Comparison of ENCODE assay signal across 9 cellular contexts in the genomic region with DNA sequence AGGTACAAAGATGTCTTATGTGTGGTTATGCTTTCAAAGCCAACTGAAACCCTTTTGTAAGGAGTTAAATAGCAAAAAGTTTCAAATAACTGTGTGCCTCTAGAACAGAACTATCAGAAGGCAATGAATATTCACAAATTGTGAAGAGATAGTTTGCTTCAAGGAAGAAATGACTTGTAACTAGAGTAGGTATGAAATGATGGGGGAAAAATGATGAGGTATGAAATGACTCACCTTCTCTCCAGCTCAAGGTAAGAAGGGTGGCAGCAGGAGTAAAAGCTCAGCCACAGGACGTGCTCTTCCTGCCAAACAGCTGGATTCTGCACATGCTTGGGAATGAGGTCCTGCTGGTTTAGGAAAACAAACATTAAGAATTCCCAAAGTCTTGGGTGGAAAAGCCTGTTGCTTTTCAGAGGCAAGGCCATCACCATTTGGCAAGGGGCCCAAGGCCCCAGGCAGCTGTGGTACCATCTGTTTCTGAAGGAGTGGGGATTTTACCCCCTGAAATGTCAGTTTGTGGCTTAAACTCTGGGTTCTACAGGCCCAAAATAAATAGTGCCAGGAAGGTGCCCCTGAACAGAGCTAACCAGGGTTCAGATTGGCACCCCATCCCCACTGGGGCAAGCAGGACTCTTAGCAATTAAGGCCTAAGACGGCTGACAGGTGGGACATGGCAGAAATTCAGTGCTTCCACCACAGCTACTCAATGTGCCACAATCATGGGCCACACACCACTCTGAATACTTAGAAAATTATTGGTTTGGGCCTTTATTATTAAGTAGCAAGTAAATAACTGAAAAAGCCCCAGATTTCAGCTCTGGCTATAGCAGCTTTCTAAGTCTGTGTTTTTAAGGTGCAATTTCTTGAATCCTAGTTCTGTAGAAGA. TPM values are rescaled to one million over a fixed set of nuclear protein-coding genes. Genes with fewer than 3 reads are reported as not detected.
A peak's percentile ranks its signal among the peaks of the same experiment; 100 is the strongest.
DNase-seq lines count a peak whose midpoint lies in the region; ATAC-seq and TF ChIP-seq lines count a peak whose summit lies in the region.
"Had no signal": no experiment of that assay in that cellular context is flagged by ENCODE, and none has a peak within 500 bp of the region (broad histone marks: within the 10 kb centered on the region; RNA-seq: fewer than 3 reads in every experiment).

No MANE protein-coding gene starts in this region.

- H3K36me3 Mint-ChIP-seq in CD14-positive monocyte = peaks cover 59 to 76% of the 10 kb centered on the region in 2 donors

- DNase-seq in stimulated activated CD4-positive, alpha-beta T cell treated with anti-CD3 and anti-CD28 coated beads, Interleukin-15, amount 100 ng/mL, for 24 hours = peak; percentile 49
- DNase-seq in stimulated activated CD4-positive, alpha-beta T cell treated with anti-CD3 and anti-CD28 coated beads, Interleukin-2, amount 100 ng/mL, for 48 hours = no peak
- DNase-seq in MM.1S = no peak
- DNase-seq in coronary artery (ENCODE audit: low spot score) = no peak
- no peak for DNase-seq in upper lobe of left lung
- DNase-seq in NCI-H345 treated with DMSO at 0.1 percent for 48 hours (lab: John Stamatoyannopoulos, UW; ENCODE audit: unreplicated experiment) = no peak
- DNase-seq in CD14-positive monocyte (ENCODE audit: low spot score) = no peak
- no peak for DNase-seq in Right ventricle myocardium inferior (ENCODE audit: missing footprints)
- DNase-seq: gastrocnemius medialis had no signal

- H3K4me2 ChIP-seq in MM.1S (ENCODE audit: low read depth, low read length) = no peak overlapping the region

- H3K27me3 ChIP-seq in MM.1S (replicated peaks; ENCODE audit: insufficient read depth, low read length) (no peaks in the 10 kb centered on the region), upper lobe of left lung (no peaks in the 10 kb centered on the region)
- H3K27me3 ChIP-seq: gastrocnemius medialis had no signal

- no peak overlapping the region for H2AFZ ChIP-seq in MM.1S (ENCODE audit: low read length)

- no peak for TF ChIP-seq EP300 in upper lobe of left lung (IDR thresholded peaks at IDR 0.05)

- ATAC-seq in upper lobe of left lung (ENCODE audit: low FRiP score in 2 of 2) (no peak), Right ventricle myocardium inferior (no peak)
- ATAC-seq: gastrocnemius medialis had no signal

- peak overlapping the region in 1 of 7 donors; percentile 57 for H3K27ac Mint-ChIP-seq in CD14-positive monocyte

- H3K79me2 ChIP-seq in MM.1S (ENCODE audit: low read length) = peaks cover 31% of the 10 kb centered on the region

- no peak for TF ChIP-seq POLR2A in upper lobe of left lung (IDR thresholded peaks at IDR 0.05)

- peaks cover 36% of the 10 kb centered on the region for H3K4me1 ChIP-seq in MM.1S (ENCODE audit: low read length)
- H3K4me1 ChIP-seq in upper lobe of left lung = peaks cover 4 to 19% (median 10%) of the 10 kb centered on the region in 4 donors
- H3K4me1 ChIP-seq: gastrocnemius medialis had no signal

- peaks cover 93% of the 10 kb centered on the region for H3F3A ChIP-seq in MM.1S (ENCODE audit: insufficient read depth, low read length)

- peaks cover 8% of the 10 kb centered on the region for H3K4me1 Mint-ChIP-seq in CD14-positive monocyte

- H3K27ac ChIP-seq in MM.1S (ENCODE audit: low read length) (peak overlapping the region; percentile 100; the same call in 1 of the 2 replicates), coronary artery (peak overlapping the region; percentile 27 to 60), upper lobe of left lung (peak overlapping the region in 3 of 4 donors; percentile 21 to 40 (median 39))
- H3K27ac ChIP-seq: gastrocnemius medialis had no signal

- no peak overlapping the region for H3K4me3 ChIP-seq in MM.1S (ENCODE audit: low read length)
- no peak overlapping the region for H3K4me3 ChIP-seq in coronary artery
- no peak overlapping the region for H3K4me3 ChIP-seq in upper lobe of left lung
- H3K4me3 ChIP-seq: gastrocnemius medialis had no signal

- peaks cover 39% of the 10 kb centered on the region for H4K20me1 ChIP-seq in MM.1S (ENCODE audit: insufficient read depth, low read length)

- WGBS in upper lobe of left lung, 2 donors = 59 to 64% methylated on average over 2 of the region's 2 CpGs

- TF ChIP-seq CTCF in MM.1S (IDR thresholded peaks at IDR 0.05; ENCODE audit: low read length) = no peak
- TF ChIP-seq CTCF in coronary artery (IDR thresholded peaks at IDR 0.05) = no peak
- no peak for TF ChIP-seq CTCF in upper lobe of left lung (IDR thresholded peaks at IDR 0.05)
- no peak for TF ChIP-seq CTCF in CD14-positive monocyte (IDR thresholded peaks at IDR 0.05)

- H3K4me3 Mint-ChIP-seq in CD14-positive monocyte = no peak overlapping the region

- peaks cover 38% of the 10 kb centered on the region for H3K36me3 ChIP-seq in MM.1S (replicated peaks; ENCODE audit: insufficient read depth, low read length)
- H3K36me3 ChIP-seq in upper lobe of left lung = peaks cover 53 to 78% (median 56%) of the 10 kb centered on the region in 4 donors

- H3K9ac ChIP-seq in MM.1S (ENCODE audit: low read length) = no peak overlapping the region

- no peaks in the 10 kb centered on the region for H3K9me3 ChIP-seq in MM.1S (replicated peaks; ENCODE audit: insufficient read depth, low read length)
- no peaks in the 10 kb centered on the region for H3K9me3 ChIP-seq in upper lobe of left lung
- H3K9me3 ChIP-seq: gastrocnemius medialis had no signal

- H3K9me3 Mint-ChIP-seq in CD14-positive monocyte = no peaks in the 10 kb centered on the region

- peaks cover 0 to 6% (median 0%) of the 10 kb centered on the region in 3 donors for H3K27me3 Mint-ChIP-seq in CD14-positive monocyte (ENCODE audit: low read depth in 3 of 3)

- intact Hi-C loops in CD14-positive monocyte (cut with micrococcal nuclease) (no loop called here), Right ventricle myocardium inferior (cut with DNase I) (no loop called here)

- no peaks in the 10 kb centered on the region for H3K9me2 ChIP-seq in MM.1S (replicated peaks; ENCODE audit: insufficient read depth, low read length)

RNA-seq across cellular contexts. Expression of a gene that starts 13.3 kb away (rescaled TPM):
- total RNA-seq in upper lobe of left lung (100 to 1,000 TPM in 5 of 6 donors, 10 to 100 TPM in 1; 81.0 to 283 (median 196) TPM), Right ventricle myocardium inferior (114 TPM)
- polyA plus RNA-seq in CD14-positive monocyte = 100 to 1,000 TPM; 179 to 186 TPM

RNA-seq across cellular contexts. Expression of a gene that starts 16.6 kb away (rescaled TPM):
- 1 to 10 TPM in 1 of 6 donors, under 1 TPM in 4, not detected in 1; 0.29 to 1.5 (median 0.91) TPM for total RNA-seq in upper lobe of left lung
- polyA plus RNA-seq in CD14-positive monocyte = 1 to 10 TPM; 1.3 to 2.1 TPM
- 0.32 TPM for total RNA-seq in Right ventricle myocardium inferior
- total RNA-seq: gastrocnemius medialis had no signal

RNA-seq across cellular contexts. Expression of a gene that starts 44.2 kb away (rescaled TPM):
- total RNA-seq in upper lobe of left lung (100 to 1,000 TPM in 2 of 6 donors, 10 to 100 TPM in 4; 29.2 to 361 (median 52.7) TPM), Right ventricle myocardium inferior (8.6 TPM)
- polyA plus RNA-seq in CD14-positive monocyte = 10 to 100 TPM; 10.3 to 21.6 TPM

Comparison
In these comparisons a context has a peak if more than half of its experiments do, and no peak if none do; other contexts are left out.
1. H3K27ac ChIP-seq: peak in every context shown above with its lines; median percentile 100 in MM.1S; 44 in coronary artery; 39 in upper lobe of left lung.